In the genomic region with DNA sequence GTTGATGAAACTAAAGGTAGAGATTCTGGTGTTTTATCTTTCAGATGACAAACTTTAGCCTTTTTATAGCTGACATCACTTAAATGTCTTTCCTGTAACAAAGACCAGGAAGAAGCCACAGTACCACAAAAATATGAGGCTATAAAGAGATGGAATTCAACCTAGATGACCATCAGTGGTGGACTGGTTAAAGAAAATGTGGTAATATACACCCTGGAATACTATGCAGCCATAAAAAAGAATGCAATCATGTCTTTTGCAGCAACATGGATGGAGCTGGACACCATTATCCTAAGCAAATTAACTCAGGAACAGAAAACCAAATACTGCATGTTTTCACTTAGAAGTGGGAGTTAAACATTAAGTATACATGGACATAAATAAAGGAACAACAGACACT, we compare ENCODE assay signal across 2 cellular contexts.
A peak's percentile ranks its signal among the peaks of the same experiment; 100 is the strongest.
TF ChIP-seq lines count a peak whose summit lies in the region.

No MANE protein-coding gene starts in this region.

TF ChIP-seq in HepG2, 621 proteins besides CTCF, POLR2A, EP300 and RAD21:
- TF ChIP-seq ZMYM3 (CRISPR knock-in tag; IDR thresholded peaks at IDR 0.05) (peak; percentile 39; the same call in 1 of the 2 replicates), KDM1A (CRISPR knock-in tag; IDR thresholded peaks at IDR 0.05) (0 out of 2 replicates have a peak, but pooled peaks have one; percentile 40), HNRNPK (IDR thresholded peaks at IDR 0.05; ENCODE audit: low read depth, low read length, poor library complexity, severe bottlenecking) (no peak), RCOR2 (CRISPR knock-in tag; IDR thresholded peaks at IDR 0.05) (peak; percentile 48; the same call in 1 of the 2 replicates)

TF ChIP-seq in K562, 482 proteins besides CTCF, POLR2A, EP300 and RAD21:
- TF ChIP-seq, protein P1, sequence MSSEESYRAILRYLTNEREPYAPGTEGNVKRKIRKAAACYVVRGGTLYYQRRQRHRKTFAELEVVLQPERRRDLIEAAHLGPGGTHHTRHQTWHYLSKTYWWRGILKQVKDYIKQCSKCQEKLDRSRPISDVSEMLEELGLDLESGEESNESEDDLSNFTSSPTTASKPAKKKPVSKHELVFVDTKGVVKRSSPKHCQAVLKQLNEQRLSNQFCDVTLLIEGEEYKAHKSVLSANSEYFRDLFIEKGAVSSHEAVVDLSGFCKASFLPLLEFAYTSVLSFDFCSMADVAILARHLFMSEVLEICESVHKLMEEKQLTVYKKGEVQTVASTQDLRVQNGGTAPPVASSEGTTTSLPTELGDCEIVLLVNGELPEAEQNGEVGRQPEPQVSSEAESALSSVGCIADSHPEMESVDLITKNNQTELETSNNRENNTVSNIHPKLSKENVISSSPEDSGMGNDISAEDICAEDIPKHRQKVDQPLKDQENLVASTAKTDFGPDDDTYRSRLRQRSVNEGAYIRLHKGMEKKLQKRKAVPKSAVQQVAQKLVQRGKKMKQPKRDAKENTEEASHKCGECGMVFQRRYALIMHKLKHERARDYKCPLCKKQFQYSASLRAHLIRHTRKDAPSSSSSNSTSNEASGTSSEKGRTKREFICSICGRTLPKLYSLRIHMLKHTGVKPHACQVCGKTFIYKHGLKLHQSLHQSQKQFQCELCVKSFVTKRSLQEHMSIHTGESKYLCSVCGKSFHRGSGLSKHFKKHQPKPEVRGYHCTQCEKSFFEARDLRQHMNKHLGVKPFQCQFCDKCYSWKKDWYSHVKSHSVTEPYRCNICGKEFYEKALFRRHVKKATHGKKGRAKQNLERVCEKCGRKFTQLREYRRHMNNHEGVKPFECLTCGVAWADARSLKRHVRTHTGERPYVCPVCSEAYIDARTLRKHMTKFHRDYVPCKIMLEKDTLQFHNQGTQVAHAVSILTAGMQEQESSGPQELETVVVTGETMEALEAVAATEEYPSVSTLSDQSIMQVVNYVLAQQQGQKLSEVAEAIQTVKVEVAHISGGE (CRISPR knock-in tag; IDR thresholded peaks at IDR 0.05), result no peak
- TF ChIP-seq, protein P2, sequence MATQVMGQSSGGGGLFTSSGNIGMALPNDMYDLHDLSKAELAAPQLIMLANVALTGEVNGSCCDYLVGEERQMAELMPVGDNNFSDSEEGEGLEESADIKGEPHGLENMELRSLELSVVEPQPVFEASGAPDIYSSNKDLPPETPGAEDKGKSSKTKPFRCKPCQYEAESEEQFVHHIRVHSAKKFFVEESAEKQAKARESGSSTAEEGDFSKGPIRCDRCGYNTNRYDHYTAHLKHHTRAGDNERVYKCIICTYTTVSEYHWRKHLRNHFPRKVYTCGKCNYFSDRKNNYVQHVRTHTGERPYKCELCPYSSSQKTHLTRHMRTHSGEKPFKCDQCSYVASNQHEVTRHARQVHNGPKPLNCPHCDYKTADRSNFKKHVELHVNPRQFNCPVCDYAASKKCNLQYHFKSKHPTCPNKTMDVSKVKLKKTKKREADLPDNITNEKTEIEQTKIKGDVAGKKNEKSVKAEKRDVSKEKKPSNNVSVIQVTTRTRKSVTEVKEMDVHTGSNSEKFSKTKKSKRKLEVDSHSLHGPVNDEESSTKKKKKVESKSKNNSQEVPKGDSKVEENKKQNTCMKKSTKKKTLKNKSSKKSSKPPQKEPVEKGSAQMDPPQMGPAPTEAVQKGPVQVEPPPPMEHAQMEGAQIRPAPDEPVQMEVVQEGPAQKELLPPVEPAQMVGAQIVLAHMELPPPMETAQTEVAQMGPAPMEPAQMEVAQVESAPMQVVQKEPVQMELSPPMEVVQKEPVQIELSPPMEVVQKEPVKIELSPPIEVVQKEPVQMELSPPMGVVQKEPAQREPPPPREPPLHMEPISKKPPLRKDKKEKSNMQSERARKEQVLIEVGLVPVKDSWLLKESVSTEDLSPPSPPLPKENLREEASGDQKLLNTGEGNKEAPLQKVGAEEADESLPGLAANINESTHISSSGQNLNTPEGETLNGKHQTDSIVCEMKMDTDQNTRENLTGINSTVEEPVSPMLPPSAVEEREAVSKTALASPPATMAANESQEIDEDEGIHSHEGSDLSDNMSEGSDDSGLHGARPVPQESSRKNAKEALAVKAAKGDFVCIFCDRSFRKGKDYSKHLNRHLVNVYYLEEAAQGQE (CRISPR knock-in tag; IDR thresholded peaks at IDR 0.05; ENCODE audit: low read depth), result no peak
- peak; percentile 69 for TF ChIP-seq RBM25 (IDR thresholded peaks at IDR 0.05; ENCODE audit: low read depth, low read length, severe bottlenecking)
- 0 out of 3 replicates have a peak, but pooled peaks of 1 of the 2 experiments have one; percentile 36 for TF ChIP-seq CBX3 (IDR thresholded peaks at IDR 0.05; ENCODE audit: borderline replicate concordance in 1 of 2, low read length in 2 of 2)
- peak; percentile 23; the same call in 1 of the 2 replicates for TF ChIP-seq ADNP (tag; IDR thresholded peaks at IDR 0.05)
- no peak for TF ChIP-seq PURB (CRISPR knock-in tag; IDR thresholded peaks at IDR 0.05; ENCODE audit: low read depth)
- 0 out of 4 replicates have a peak, but pooled peaks of 1 of the 2 experiments have one; percentile 25 for TF ChIP-seq KDM1A (IDR thresholded peaks at IDR 0.05)
- TF ChIP-seq, protein P3, sequence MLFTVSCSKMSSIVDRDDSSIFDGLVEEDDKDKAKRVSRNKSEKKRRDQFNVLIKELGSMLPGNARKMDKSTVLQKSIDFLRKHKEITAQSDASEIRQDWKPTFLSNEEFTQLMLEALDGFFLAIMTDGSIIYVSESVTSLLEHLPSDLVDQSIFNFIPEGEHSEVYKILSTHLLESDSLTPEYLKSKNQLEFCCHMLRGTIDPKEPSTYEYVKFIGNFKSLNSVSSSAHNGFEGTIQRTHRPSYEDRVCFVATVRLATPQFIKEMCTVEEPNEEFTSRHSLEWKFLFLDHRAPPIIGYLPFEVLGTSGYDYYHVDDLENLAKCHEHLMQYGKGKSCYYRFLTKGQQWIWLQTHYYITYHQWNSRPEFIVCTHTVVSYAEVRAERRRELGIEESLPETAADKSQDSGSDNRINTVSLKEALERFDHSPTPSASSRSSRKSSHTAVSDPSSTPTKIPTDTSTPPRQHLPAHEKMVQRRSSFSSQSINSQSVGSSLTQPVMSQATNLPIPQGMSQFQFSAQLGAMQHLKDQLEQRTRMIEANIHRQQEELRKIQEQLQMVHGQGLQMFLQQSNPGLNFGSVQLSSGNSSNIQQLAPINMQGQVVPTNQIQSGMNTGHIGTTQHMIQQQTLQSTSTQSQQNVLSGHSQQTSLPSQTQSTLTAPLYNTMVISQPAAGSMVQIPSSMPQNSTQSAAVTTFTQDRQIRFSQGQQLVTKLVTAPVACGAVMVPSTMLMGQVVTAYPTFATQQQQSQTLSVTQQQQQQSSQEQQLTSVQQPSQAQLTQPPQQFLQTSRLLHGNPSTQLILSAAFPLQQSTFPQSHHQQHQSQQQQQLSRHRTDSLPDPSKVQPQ (CRISPR knock-in tag; IDR thresholded peaks at IDR 0.05; ENCODE audit: borderline replicate concordance), result no peak
- TF ChIP-seq TOE1 (IDR thresholded peaks at IDR 0.05; ENCODE audit: borderline replicate concordance), result no peak
- TF ChIP-seq TOE1 (CRISPR knock-in tag; IDR thresholded peaks at IDR 0.05; ENCODE audit: borderline replicate concordance, low read depth), result no peak
- no peak for TF ChIP-seq TEAD2 (tag; IDR thresholded peaks at IDR 0.05)
- no peak for TF ChIP-seq MEF2A (IDR thresholded peaks at IDR 0.05; ENCODE audit: control insufficient read depth, low read depth, low read length)
- TF ChIP-seq, protein P4, sequence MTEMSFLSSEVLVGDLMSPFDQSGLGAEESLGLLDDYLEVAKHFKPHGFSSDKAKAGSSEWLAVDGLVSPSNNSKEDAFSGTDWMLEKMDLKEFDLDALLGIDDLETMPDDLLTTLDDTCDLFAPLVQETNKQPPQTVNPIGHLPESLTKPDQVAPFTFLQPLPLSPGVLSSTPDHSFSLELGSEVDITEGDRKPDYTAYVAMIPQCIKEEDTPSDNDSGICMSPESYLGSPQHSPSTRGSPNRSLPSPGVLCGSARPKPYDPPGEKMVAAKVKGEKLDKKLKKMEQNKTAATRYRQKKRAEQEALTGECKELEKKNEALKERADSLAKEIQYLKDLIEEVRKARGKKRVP (CRISPR knock-in tag; IDR thresholded peaks at IDR 0.05), result no peak
- TF ChIP-seq CHD4 (IDR thresholded peaks at IDR 0.05; ENCODE audit: insufficient read depth, insufficient replicate concordance, low read depth, low read length, poor library complexity, severe bottlenecking), result peak; percentile 21
- peak; percentile 99 for TF ChIP-seq ZNF146 (CRISPR knock-in tag; IDR thresholded peaks at IDR 0.05; ENCODE audit: unreplicated experiment)
- no peak for TF ChIP-seq KHSRP (IDR thresholded peaks at IDR 0.05)
- no peak for TF ChIP-seq TCF7L2 (IDR thresholded peaks at IDR 0.05; ENCODE audit: low read depth, low read length)
- no peak for TF ChIP-seq ZNF41 (CRISPR knock-in tag; conservative IDR thresholded peaks at IDR 0.05)
- TF ChIP-seq BCOR (IDR thresholded peaks at IDR 0.05), result peak; percentile 81
